18 cellular contexts compared by ENCODE assay signal in the genomic region with DNA sequence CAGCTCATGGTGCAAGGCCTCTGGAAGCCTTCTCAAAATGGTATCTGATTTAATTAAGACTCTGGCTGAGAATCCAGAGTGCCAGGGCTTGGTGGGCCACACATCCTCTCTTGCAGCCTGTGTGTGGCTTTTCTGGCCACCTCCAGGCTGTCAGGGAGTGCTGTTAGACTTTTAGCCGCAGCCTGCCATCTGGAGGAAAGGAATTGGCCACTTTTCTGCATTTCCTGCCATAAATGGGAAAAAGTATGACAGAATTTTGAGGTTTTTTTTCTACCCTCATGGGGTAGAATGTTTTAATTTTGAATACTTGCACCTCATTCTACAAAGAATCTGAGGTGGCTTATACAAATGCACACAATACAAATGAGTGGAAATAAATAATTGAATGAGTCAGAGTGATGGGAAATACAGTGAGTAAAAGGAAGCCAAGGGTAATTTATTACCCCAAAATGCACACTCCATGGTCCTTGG.
A peak's percentile ranks its signal among the peaks of the same experiment; 100 is the strongest.
DNase-seq lines count a peak whose midpoint lies in the region; ATAC-seq, FAIRE-seq and TF ChIP-seq lines count a peak whose summit lies in the region.
"Had no signal": no experiment of that assay in that cellular context is flagged by ENCODE, and none has a peak within 500 bp of the region (broad histone marks: within the 10 kb centered on the region; RNA-seq: fewer than 3 reads in every experiment).

No MANE protein-coding gene starts in this region.

- H3K36me3 Mint-ChIP-seq in GM23338 (ENCODE audit: low read depth): no peaks in the 10 kb centered on the region
- H3K36me3 Mint-ChIP-seq in astrocyte (ENCODE audit: low read depth, unreplicated experiment): no peaks in the 10 kb centered on the region
- no peaks in the 10 kb centered on the region for H3K36me3 Mint-ChIP-seq in activated CD4-positive, alpha-beta T cell treated with anti-CD3 and anti-CD28 coated beads, Interleukin-2, amount 10 ng/mL, durations not matched to agents 7 days and 5 days (ENCODE audit: low read depth)
- H3K36me3 Mint-ChIP-seq: stimulated activated naive B cell treated with anti-CD40 and anti-IgM and Interleukin-4, amounts not matched to agents 10 μg/mL and 1 μg/mL and 100 μg/mL, for 72 hours had no signal

- no peaks in the 10 kb centered on the region for H3K27me3 ChIP-seq in A673 (replicated peaks; ENCODE audit: insufficient read depth, low read depth, low read length, poor library complexity)
- no peaks in the 10 kb centered on the region for H3K27me3 ChIP-seq in GM23338 (ENCODE audit: insufficient read depth)
- no peaks in the 10 kb centered on the region for H3K27me3 ChIP-seq in astrocyte (ENCODE audit: insufficient read depth, low read length)
- H3K27me3 ChIP-seq: esophagus squamous epithelium had no signal

- DNase-seq in A673 (ENCODE audit: low spot score) (peak; percentile 52), GM23338 (ENCODE audit: low spot score) (no peak), astrocyte (ENCODE audit: low read depth) (peak; percentile 73), iPS-NIHi7 (ENCODE audit: extremely low spot score) (peak; percentile 26), coronary artery (ENCODE audit: low spot score) (no peak)
- no peak for DNase-seq in activated CD4-positive, alpha-beta T cell treated with anti-CD3 and anti-CD28 coated beads, Interleukin-2, amount 10 ng/mL, durations not matched to agents 7 days and 5 days
- no peak for DNase-seq in activated T-cell treated with anti-CD3 and anti-CD28 coated beads, Interleukin-2, amount 50 U/mL, for 1 hour
- DNase-seq: activated CD8-positive, alpha-beta memory T cell treated with anti-CD3 and anti-CD28 coated beads for 24 hours; esophagus squamous epithelium; NCI-H1694; NCI-H748 treated with DMSO at 0.1 percent for 48 hours; SHP77 treated with DMSO at 0.1 percent for 48 hours; stimulated activated CD4-positive, alpha-beta T cell treated with anti-CD3 and anti-CD28 coated beads, Interleukin-2, amount 100 ng/mL, for 48 hours; stimulated activated naive B cell treated with anti-CD40 and anti-IgM and Interleukin-4, amounts not matched to agents 10 μg/mL and 1 μg/mL and 100 μg/mL, for 72 hours had no signal

- H3K79me2 ChIP-seq in GM23338 (replicated peaks; ENCODE audit: insufficient read depth): no peaks in the 10 kb centered on the region
- H3K79me2 ChIP-seq in astrocyte (ENCODE audit: insufficient read depth, low read length): no peaks in the 10 kb centered on the region

- H3K9me3 ChIP-seq in A673 (ENCODE audit: low read depth, low read length, poor library complexity, severe bottlenecking): no peaks in the 10 kb centered on the region
- H3K9me3 ChIP-seq in astrocyte (ENCODE audit: insufficient read depth, low read depth, low read length): no peaks in the 10 kb centered on the region
- H3K9me3 ChIP-seq: esophagus squamous epithelium had no signal

- H2AFZ ChIP-seq in GM23338 (peak overlapping the region; percentile 56; the same call in 1 of the 2 replicates), astrocyte (ENCODE audit: low read depth, low read length) (no peak overlapping the region)

- H3K4me1 ChIP-seq in A673 (ENCODE audit: insufficient read depth, low read length, poor library complexity, severe bottlenecking): no peaks in the 10 kb centered on the region
- no peaks in the 10 kb centered on the region for H3K4me1 ChIP-seq in GM23338 (ENCODE audit: insufficient read depth)
- H3K4me1 ChIP-seq in astrocyte (ENCODE audit: insufficient read depth, low read length): peaks cover 13% of the 10 kb centered on the region
- H3K4me1 ChIP-seq: esophagus squamous epithelium had no signal

- ATAC-seq in GM23338 (no peak), GM19455 (IDR thresholded peaks at IDR 0.05; ENCODE audit: unreplicated experiment) (no peak)
- ATAC-seq: stimulated activated naive B cell treated with anti-CD40 and anti-IgM and Interleukin-4, amounts not matched to agents 10 μg/mL and 1 μg/mL and 100 μg/mL, for 72 hours had no signal

- H4K20me1 ChIP-seq in GM23338 (replicated peaks; ENCODE audit: insufficient read depth): no peaks in the 10 kb centered on the region
- H4K20me1 ChIP-seq in astrocyte (ENCODE audit: insufficient read depth, low read length): no peaks in the 10 kb centered on the region

- no peaks in the 10 kb centered on the region; the same call in 1 of the 2 replicates for H3K9me2 ChIP-seq in GM23338 (ENCODE audit: insufficient read depth)

- peaks cover 3% of the 10 kb centered on the region for H3K27me3 Mint-ChIP-seq in GM23338 (ENCODE audit: insufficient read depth, low read depth, poor library complexity)
- peaks cover 10% of the 10 kb centered on the region for H3K27me3 Mint-ChIP-seq in astrocyte (ENCODE audit: low read depth, unreplicated experiment)
- H3K27me3 Mint-ChIP-seq in activated CD4-positive, alpha-beta T cell treated with anti-CD3 and anti-CD28 coated beads, Interleukin-2, amount 10 ng/mL, durations not matched to agents 7 days and 5 days: no peaks in the 10 kb centered on the region
- H3K27me3 Mint-ChIP-seq: central memory CD8-positive, alpha-beta T cell; stimulated activated naive B cell treated with anti-CD40 and anti-IgM and Interleukin-4, amounts not matched to agents 10 μg/mL and 1 μg/mL and 100 μg/mL, for 72 hours had no signal

- H3K4me1 Mint-ChIP-seq in GM23338: no peaks in the 10 kb centered on the region; the same call in 2 of the 3 replicates
- peaks cover 3% of the 10 kb centered on the region for H3K4me1 Mint-ChIP-seq in astrocyte (ENCODE audit: low read depth, unreplicated experiment)
- H3K4me1 Mint-ChIP-seq in activated CD4-positive, alpha-beta T cell treated with anti-CD3 and anti-CD28 coated beads, Interleukin-2, amount 10 ng/mL, durations not matched to agents 7 days and 5 days: no peaks in the 10 kb centered on the region
- H3K4me1 Mint-ChIP-seq: central memory CD8-positive, alpha-beta T cell; stimulated activated naive B cell treated with anti-CD40 and anti-IgM and Interleukin-4, amounts not matched to agents 10 μg/mL and 1 μg/mL and 100 μg/mL, for 72 hours had no signal

- no peak overlapping the region for H3K9ac ChIP-seq in astrocyte (ENCODE audit: low read length)

- H3F3A ChIP-seq in GM23338 (replicated peaks; ENCODE audit: low read depth): no peaks in the 10 kb centered on the region

- CTCF ChIA-PET in A673 (lab: Charles Lee): no interaction called here
- CTCF ChIA-PET in activated CD4-positive, alpha-beta T cell treated with anti-CD3 and anti-CD28 coated beads, Interleukin-2, amount 10 ng/mL, durations not matched to agents 7 days and 5 days (lab: Charles Lee): no interaction called here

- TF ChIP-seq CTCF in A673 (conservative IDR thresholded peaks at IDR 0.05; ENCODE audit: low read depth, low read length): peak; percentile 18; the same call in 1 of the 2 replicates
- peak in 1 of 2 experiments; percentile 36; a peak in 2 of 4 replicates for TF ChIP-seq CTCF in GM23338 (conservative IDR thresholded peaks at IDR 0.05; ENCODE audit: low read depth in 2 of 2)
- no peak for TF ChIP-seq CTCF in astrocyte (IDR thresholded peaks at IDR 0.05; ENCODE audit: insufficient read depth, low read depth, low read length)
- TF ChIP-seq CTCF in coronary artery (IDR thresholded peaks at IDR 0.05): no peak

- H3K4me2 ChIP-seq in GM23338: no peak overlapping the region
- H3K4me2 ChIP-seq in astrocyte (ENCODE audit: low read length): no peak overlapping the region

- H3K27ac ChIP-seq in A673 (ENCODE audit: low read depth, low read length, poor library complexity, severe bottlenecking) (no peak overlapping the region), GM23338 (ENCODE audit: low read depth) (no peak overlapping the region), astrocyte (ENCODE audit: low read depth, low read length) (no peak overlapping the region), coronary artery (no peak overlapping the region)
- H3K27ac ChIP-seq: C4-2B, esophagus squamous epithelium had no signal

- H3K36me3 ChIP-seq in A673 (ENCODE audit: insufficient read depth, low read length, poor library complexity, severe bottlenecking) (no peaks in the 10 kb centered on the region), GM23338 (ENCODE audit: insufficient read depth) (no peaks in the 10 kb centered on the region), astrocyte (ENCODE audit: insufficient read depth, low read length) (no peaks in the 10 kb centered on the region)
- H3K36me3 ChIP-seq: esophagus squamous epithelium had no signal

- no peak overlapping the region for H3K27ac Mint-ChIP-seq in GM23338
- H3K27ac Mint-ChIP-seq in astrocyte (ENCODE audit: unreplicated experiment): no peak overlapping the region
- H3K27ac Mint-ChIP-seq in activated CD4-positive, alpha-beta T cell treated with anti-CD3 and anti-CD28 coated beads, Interleukin-2, amount 10 ng/mL, durations not matched to agents 7 days and 5 days: no peak overlapping the region
- H3K27ac Mint-ChIP-seq: stimulated activated naive B cell treated with anti-CD40 and anti-IgM and Interleukin-4, amounts not matched to agents 10 μg/mL and 1 μg/mL and 100 μg/mL, for 72 hours had no signal

- peak; percentile 9 for FAIRE-seq in astrocyte (lab: Jason Lieb, UNC)
- FAIRE-seq: TTC549 had no signal

- POLR2A ChIA-PET in A673 (lab: Charles Lee; ENCODE audit: low non-redundant PET): no interaction called here
- POLR2A ChIA-PET in activated CD4-positive, alpha-beta T cell treated with anti-CD3 and anti-CD28 coated beads, Interleukin-2, amount 10 ng/mL, durations not matched to agents 7 days and 5 days (lab: Charles Lee): no interaction called here

- H3K9me3 Mint-ChIP-seq in GM23338 (no peaks in the 10 kb centered on the region), astrocyte (ENCODE audit: unreplicated experiment) (no peaks in the 10 kb centered on the region)
- no peaks in the 10 kb centered on the region for H3K9me3 Mint-ChIP-seq in activated CD4-positive, alpha-beta T cell treated with anti-CD3 and anti-CD28 coated beads, Interleukin-2, amount 10 ng/mL, durations not matched to agents 7 days and 5 days
- H3K9me3 Mint-ChIP-seq: central memory CD8-positive, alpha-beta T cell had no signal

- intact Hi-C loops in A673 (cut with micrococcal nuclease; ENCODE audit: unreplicated experiment): no loop called here

- no peak overlapping the region for H3K4me3 Mint-ChIP-seq in GM23338
- H3K4me3 Mint-ChIP-seq in astrocyte (ENCODE audit: unreplicated experiment): no peak overlapping the region
- H3K4me3 Mint-ChIP-seq in activated CD4-positive, alpha-beta T cell treated with anti-CD3 and anti-CD28 coated beads, Interleukin-2, amount 10 ng/mL, durations not matched to agents 7 days and 5 days: no peak overlapping the region
- H3K4me3 Mint-ChIP-seq: central memory CD8-positive, alpha-beta T cell; stimulated activated naive B cell treated with anti-CD40 and anti-IgM and Interleukin-4, amounts not matched to agents 10 μg/mL and 1 μg/mL and 100 μg/mL, for 72 hours had no signal

- no TSS peak for BruUV-seq in A673 (replicated peaks; lab: Mats Ljungman, UMichigan)

- H3K4me3 ChIP-seq in A673 (ENCODE audit: low read depth, low read length, poor library complexity, severe bottlenecking) (no peak overlapping the region), GM23338 (no peak overlapping the region), astrocyte (ENCODE audit: insufficient read depth, low read depth, low read length) (no peak overlapping the region), coronary artery (no peak overlapping the region)
- H3K4me3 ChIP-seq: esophagus squamous epithelium had no signal

TF ChIP-seq in GM23338, 12 proteins besides CTCF, POLR2A, EP300 and RAD21 (continues in another document):
- TF ChIP-seq STAT1 (IDR thresholded peaks at IDR 0.05; ENCODE audit: unreplicated experiment) (no peak), JUNB (IDR thresholded peaks at IDR 0.05; ENCODE audit: unreplicated experiment) (no peak)

Comparison
In these comparisons a context has a peak if more than half of its experiments do, and no peak if none do; other contexts are left out.
1. DNase-seq: peak in A673 (single experiment), astrocyte (single experiment) and iPS-NIHi7 (single experiment); none in GM23338 (single experiment), activated CD4-positive, alpha-beta T cell treated with anti-CD3 and anti-CD28 coated beads, Interleukin-2, amount 10 ng/mL, durations not matched to agents 7 days and 5 days (single experiment), activated T-cell treated with anti-CD3 and anti-CD28 coated beads, Interleukin-2, amount 50 U/mL, for 1 hour (single experiment) and coronary artery (single experiment).